1 cellular context compared by ENCODE assay signal in the genomic region with DNA sequence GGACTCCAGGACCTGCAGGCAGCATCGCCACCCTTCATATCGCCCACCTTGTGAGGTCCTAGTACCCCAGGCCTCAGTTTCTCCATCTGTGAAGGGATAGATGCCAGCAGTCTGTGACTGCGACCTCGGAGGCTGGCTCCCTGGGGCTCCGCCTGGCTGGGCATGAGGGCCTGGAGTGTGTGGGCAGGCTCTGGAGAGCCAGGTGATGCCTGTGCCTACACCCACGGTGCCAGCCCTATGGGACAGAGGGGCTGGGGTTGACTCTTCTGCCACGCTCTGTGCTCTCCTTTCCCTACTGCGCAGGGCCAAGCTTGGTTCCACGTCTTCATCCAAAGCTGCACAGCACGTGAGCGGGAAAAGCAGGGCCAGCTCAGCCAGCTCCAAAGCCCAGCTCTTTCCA.
TF ChIP-seq lines count a peak whose summit lies in the region.

No MANE protein-coding gene starts in this region.

TF ChIP-seq in liver, 16 proteins besides CTCF, POLR2A, EP300 and RAD21 (continued from another document):
- TF ChIP-seq, protein P1, sequence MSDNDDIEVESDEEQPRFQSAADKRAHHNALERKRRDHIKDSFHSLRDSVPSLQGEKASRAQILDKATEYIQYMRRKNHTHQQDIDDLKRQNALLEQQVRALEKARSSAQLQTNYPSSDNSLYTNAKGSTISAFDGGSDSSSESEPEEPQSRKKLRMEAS (IDR thresholded peaks at IDR 0.05) = no peak
- TF ChIP-seq GABPA (IDR thresholded peaks at IDR 0.05 in 1 of 2, conservative IDR thresholded peaks at IDR 0.05 in 1 of 2) (no peak), HNF4A (conservative IDR thresholded peaks at IDR 0.05) (no peak), NR2F2 (IDR thresholded peaks at IDR 0.05) (no peak), SP1 (IDR thresholded peaks at IDR 0.05) (no peak), FOXA1 (IDR thresholded peaks at IDR 0.05) (no peak), FOXA2 (IDR thresholded peaks at IDR 0.05) (no peak), TAF1 (conservative IDR thresholded peaks at IDR 0.05) (no peak), JUND (IDR thresholded peaks at IDR 0.05) (no peak), YY1 (IDR thresholded peaks at IDR 0.05) (no peak)
- TF ChIP-seq, protein P2, sequence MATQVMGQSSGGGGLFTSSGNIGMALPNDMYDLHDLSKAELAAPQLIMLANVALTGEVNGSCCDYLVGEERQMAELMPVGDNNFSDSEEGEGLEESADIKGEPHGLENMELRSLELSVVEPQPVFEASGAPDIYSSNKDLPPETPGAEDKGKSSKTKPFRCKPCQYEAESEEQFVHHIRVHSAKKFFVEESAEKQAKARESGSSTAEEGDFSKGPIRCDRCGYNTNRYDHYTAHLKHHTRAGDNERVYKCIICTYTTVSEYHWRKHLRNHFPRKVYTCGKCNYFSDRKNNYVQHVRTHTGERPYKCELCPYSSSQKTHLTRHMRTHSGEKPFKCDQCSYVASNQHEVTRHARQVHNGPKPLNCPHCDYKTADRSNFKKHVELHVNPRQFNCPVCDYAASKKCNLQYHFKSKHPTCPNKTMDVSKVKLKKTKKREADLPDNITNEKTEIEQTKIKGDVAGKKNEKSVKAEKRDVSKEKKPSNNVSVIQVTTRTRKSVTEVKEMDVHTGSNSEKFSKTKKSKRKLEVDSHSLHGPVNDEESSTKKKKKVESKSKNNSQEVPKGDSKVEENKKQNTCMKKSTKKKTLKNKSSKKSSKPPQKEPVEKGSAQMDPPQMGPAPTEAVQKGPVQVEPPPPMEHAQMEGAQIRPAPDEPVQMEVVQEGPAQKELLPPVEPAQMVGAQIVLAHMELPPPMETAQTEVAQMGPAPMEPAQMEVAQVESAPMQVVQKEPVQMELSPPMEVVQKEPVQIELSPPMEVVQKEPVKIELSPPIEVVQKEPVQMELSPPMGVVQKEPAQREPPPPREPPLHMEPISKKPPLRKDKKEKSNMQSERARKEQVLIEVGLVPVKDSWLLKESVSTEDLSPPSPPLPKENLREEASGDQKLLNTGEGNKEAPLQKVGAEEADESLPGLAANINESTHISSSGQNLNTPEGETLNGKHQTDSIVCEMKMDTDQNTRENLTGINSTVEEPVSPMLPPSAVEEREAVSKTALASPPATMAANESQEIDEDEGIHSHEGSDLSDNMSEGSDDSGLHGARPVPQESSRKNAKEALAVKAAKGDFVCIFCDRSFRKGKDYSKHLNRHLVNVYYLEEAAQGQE (IDR thresholded peaks at IDR 0.05) = no peak
- TF ChIP-seq, protein P3, sequence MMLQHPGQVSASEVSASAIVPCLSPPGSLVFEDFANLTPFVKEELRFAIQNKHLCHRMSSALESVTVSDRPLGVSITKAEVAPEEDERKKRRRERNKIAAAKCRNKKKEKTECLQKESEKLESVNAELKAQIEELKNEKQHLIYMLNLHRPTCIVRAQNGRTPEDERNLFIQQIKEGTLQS (IDR thresholded peaks at IDR 0.05) = no peak
- TF ChIP-seq, protein P4, sequence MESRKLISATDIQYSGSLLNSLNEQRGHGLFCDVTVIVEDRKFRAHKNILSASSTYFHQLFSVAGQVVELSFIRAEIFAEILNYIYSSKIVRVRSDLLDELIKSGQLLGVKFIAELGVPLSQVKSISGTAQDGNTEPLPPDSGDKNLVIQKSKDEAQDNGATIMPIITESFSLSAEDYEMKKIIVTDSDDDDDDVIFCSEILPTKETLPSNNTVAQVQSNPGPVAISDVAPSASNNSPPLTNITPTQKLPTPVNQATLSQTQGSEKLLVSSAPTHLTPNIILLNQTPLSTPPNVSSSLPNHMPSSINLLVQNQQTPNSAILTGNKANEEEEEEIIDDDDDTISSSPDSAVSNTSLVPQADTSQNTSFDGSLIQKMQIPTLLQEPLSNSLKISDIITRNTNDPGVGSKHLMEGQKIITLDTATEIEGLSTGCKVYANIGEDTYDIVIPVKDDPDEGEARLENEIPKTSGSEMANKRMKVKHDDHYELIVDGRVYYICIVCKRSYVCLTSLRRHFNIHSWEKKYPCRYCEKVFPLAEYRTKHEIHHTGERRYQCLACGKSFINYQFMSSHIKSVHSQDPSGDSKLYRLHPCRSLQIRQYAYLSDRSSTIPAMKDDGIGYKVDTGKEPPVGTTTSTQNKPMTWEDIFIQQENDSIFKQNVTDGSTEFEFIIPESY (IDR thresholded peaks at IDR 0.05) = no peak
